ENCODE assay signal across 11 cellular contexts in the genomic region with DNA sequence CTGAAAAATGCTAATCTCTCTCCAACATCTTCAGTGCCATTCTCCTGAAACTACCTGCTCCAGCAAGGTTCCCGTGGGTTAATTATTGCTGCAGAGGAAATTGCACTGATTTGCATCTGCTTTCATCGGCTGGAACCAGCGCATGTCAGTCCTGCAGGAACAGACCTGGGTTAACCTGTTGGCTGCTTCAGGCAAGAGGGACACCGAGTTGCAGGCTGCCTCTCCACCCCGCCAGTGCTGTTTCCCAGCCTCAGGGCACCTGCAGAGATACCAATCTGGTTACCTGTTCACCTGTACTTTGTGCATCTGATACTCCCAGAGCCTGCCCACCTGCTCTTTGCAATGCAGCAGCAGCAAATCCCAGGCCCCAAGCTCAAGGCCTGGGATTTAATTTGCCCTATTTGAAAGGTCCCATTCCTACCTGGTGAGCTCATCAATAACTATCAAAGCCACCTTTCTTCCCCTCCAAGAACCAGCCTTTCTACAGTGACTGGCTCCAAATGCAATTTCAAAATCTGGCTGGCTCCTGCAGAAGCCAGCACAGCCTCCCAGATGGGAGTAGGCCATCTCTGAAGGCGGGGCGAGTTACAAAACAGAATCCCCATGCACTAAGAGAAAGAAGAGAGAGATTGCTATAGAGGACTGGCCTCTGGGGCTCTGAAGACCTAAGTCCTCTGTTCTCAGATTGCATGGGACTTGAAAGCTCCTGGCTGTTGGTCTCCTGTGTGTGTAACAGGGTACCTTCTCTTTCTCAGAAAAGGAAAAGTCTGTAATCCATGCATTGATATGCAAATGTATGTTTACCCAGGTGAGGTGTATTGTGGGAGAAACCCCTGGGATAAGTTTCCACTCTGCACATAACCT.
DNase-seq lines count a peak whose midpoint lies in the region; ATAC-seq, FAIRE-seq and TF ChIP-seq lines count a peak whose summit lies in the region.
"Had no signal": no experiment of that assay in that cellular context is flagged by ENCODE, and none has a peak within 500 bp of the region (broad histone marks: within the 10 kb centered on the region; RNA-seq: fewer than 3 reads in every experiment).

No MANE protein-coding gene starts in this region.

- no peaks in the 10 kb centered on the region for H3K9me1 ChIP-seq in K562 (ENCODE audit: control insufficient read depth, insufficient read depth, low read length)

- TF ChIP-seq RAD21 in K562 (CRISPR knock-in tag; conservative IDR thresholded peaks at IDR 0.05 in 1 of 2, IDR thresholded peaks at IDR 0.05 in 1 of 2) = no peak

- H3K27ac Mint-ChIP-seq in T-helper 2 cell treated with Interferon-gamma antibody and Interleukin-4, amounts not matched to agents 5 μg/mL and 100 μg/mL, for 36 hours = peak overlapping the region; percentile 26

- no peak overlapping the region for H3K27ac ChIP-seq in K562 (ENCODE audit: extremely low read depth, low read depth, low read length)

- no peak overlapping the region for H3K4me2 ChIP-seq in K562 (ENCODE audit: insufficient read depth, low read length)

- 31% methylated on average over 7 of the region's 7 CpGs for WGBS in K562 (ENCODE audit: insufficient coverage, low coverage, missing lambda C conversion rate)

- no peak for TF ChIP-seq POLR2A in K562 (conservative IDR thresholded peaks at IDR 0.05)

- BruUV-seq in K562 (replicated peaks; lab: Mats Ljungman, UMichigan) = no TSS peak

- H3K4me3 Mint-ChIP-seq in T-helper 2 cell treated with Interferon-gamma antibody and Interleukin-4, amounts not matched to agents 5 μg/mL and 100 μg/mL, for 36 hours = no peak overlapping the region

- no peak for DNase-seq in T-helper 2 cell treated with Interferon-gamma antibody and Interleukin-4, amounts not matched to agents 5 μg/mL and 100 μg/mL, for 36 hours (ENCODE audit: low spot score)
- DNase-seq in T-helper 2 cell (no peak), K562 (ENCODE audit: extremely low read depth in 1 of 4, low spot score in 3 of 4) (no peak), left kidney (ENCODE audit: low read depth, low spot score) (peak; percentile 90), DMS114 treated with DMSO at 0.1 percent for 48 hours (lab: John Stamatoyannopoulos, UW; ENCODE audit: unreplicated experiment) (no peak)
- DNase-seq: activated CD4-positive, alpha-beta T cell treated with anti-CD3 and anti-CD28 coated beads for 48 hours; stimulated activated CD4-positive, alpha-beta T cell treated with anti-CD3 and anti-CD28 coated beads, Interleukin-1b, Interleukin-23, amount 100 ng/mL, for 48 hours had no signal

- no peaks in the 10 kb centered on the region for H3K27me3 Mint-ChIP-seq in T-helper 2 cell treated with Interferon-gamma antibody and Interleukin-4, amounts not matched to agents 5 μg/mL and 100 μg/mL, for 36 hours (ENCODE audit: low read depth)

- ATAC-seq in K562 (no peak), GM18909 (IDR thresholded peaks at IDR 0.05; ENCODE audit: poor library complexity, unreplicated experiment) (no peak), GM21360 (IDR thresholded peaks at IDR 0.05; ENCODE audit: unreplicated experiment) (no peak), GM21737 (IDR thresholded peaks at IDR 0.05; ENCODE audit: unreplicated experiment) (no peak)

- POLR2A ChIA-PET in K562 (lab: Yijun Ruan, JAX) = interaction anchor here (0.5 kb wide), 1 partner anchor 52 kb away, joined by 3 read pairs; no protein-coding TSS in a partner anchor

- no peak for TF ChIP-seq CTCF in K562 (IDR thresholded peaks at IDR 0.05 in 2 of 3, conservative IDR thresholded peaks at IDR 0.05 in 1 of 3; ENCODE audit: insufficient read depth in 2 of 3, low read depth in 1 of 3, low read length in 3 of 3)

- TF ChIP-seq EP300 in K562 (IDR thresholded peaks at IDR 0.05; ENCODE audit: low read length) = no peak

- no peak overlapping the region for H3K9ac ChIP-seq in K562 (ENCODE audit: insufficient read depth in 1 of 2, low read depth in 2 of 2, low read length in 2 of 2)

- in situ Hi-C loops in K562 (cut with MboI) = no loop called here

- no peaks in the 10 kb centered on the region for H3K36me3 ChIP-seq in K562 (ENCODE audit: control insufficient read depth, insufficient read depth, low read length)
- H3K36me3 ChIP-seq: vagina had no signal

- H3K4me1 ChIP-seq in K562 (replicated peaks in 1 of 2; ENCODE audit: control insufficient read depth in 2 of 2, insufficient read depth in 2 of 2, low read length in 2 of 2) = no peaks in the 10 kb centered on the region

- H3K36me3 Mint-ChIP-seq in T-helper 2 cell treated with Interferon-gamma antibody and Interleukin-4, amounts not matched to agents 5 μg/mL and 100 μg/mL, for 36 hours (ENCODE audit: low read depth) = no peaks in the 10 kb centered on the region

- H3K9me3 ChIP-seq in K562 (replicated peaks; ENCODE audit: control insufficient read depth, insufficient read depth, low read depth, low read length) = 0 out of 2 replicates have a peak, but pooled peaks cover 2% of the 10 kb centered on the region
- H3K9me3 ChIP-seq: vagina had no signal

- no peak overlapping the region for H2AFZ ChIP-seq in K562 (ENCODE audit: low read depth, low read length)

- no peak for FAIRE-seq in K562 (lab: Jason Lieb, UNC)

- CTCF ChIA-PET in K562 (lab: Yijun Ruan, JAX; ENCODE audit: low intra/inter-chr PET ratio) = no interaction called here

- H3K4me3 ChIP-seq in K562 = no peak overlapping the region
- H3K4me3 ChIP-seq: vagina had no signal

- H3K9me3 Mint-ChIP-seq in T-helper 2 cell treated with Interferon-gamma antibody and Interleukin-4, amounts not matched to agents 5 μg/mL and 100 μg/mL, for 36 hours = no peaks in the 10 kb centered on the region

- no peaks in the 10 kb centered on the region for H4K20me1 ChIP-seq in K562 (replicated peaks; ENCODE audit: control insufficient read depth, insufficient read depth, low read length)

- peaks cover 2 to 12% of the 10 kb centered on the region in 2 experiments; a peak in 3 of 5 replicates for H3K27me3 ChIP-seq in K562 (ENCODE audit: control insufficient read depth in 2 of 2, insufficient read depth in 2 of 2, low read length in 2 of 2)
- H3K27me3 ChIP-seq: vagina had no signal

- H3K4me1 Mint-ChIP-seq in T-helper 2 cell treated with Interferon-gamma antibody and Interleukin-4, amounts not matched to agents 5 μg/mL and 100 μg/mL, for 36 hours (ENCODE audit: low read depth) = peaks cover 33% of the 10 kb centered on the region

- no peaks in the 10 kb centered on the region for H3K79me2 ChIP-seq in K562 (ENCODE audit: control insufficient read depth, insufficient read depth, low read length)

- intact Hi-C loops in K562 (cut with micrococcal nuclease) = no loop called here

TF ChIP-seq in K562, 482 proteins besides CTCF, POLR2A, EP300 and RAD21:
- TF ChIP-seq, protein P1, sequence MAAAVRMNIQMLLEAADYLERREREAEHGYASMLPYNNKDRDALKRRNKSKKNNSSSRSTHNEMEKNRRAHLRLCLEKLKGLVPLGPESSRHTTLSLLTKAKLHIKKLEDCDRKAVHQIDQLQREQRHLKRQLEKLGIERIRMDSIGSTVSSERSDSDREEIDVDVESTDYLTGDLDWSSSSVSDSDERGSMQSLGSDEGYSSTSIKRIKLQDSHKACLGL (CRISPR knock-in tag; IDR thresholded peaks at IDR 0.05; ENCODE audit: borderline replicate concordance, poor library complexity, severe bottlenecking) = no peak
- TF ChIP-seq, protein P2, sequence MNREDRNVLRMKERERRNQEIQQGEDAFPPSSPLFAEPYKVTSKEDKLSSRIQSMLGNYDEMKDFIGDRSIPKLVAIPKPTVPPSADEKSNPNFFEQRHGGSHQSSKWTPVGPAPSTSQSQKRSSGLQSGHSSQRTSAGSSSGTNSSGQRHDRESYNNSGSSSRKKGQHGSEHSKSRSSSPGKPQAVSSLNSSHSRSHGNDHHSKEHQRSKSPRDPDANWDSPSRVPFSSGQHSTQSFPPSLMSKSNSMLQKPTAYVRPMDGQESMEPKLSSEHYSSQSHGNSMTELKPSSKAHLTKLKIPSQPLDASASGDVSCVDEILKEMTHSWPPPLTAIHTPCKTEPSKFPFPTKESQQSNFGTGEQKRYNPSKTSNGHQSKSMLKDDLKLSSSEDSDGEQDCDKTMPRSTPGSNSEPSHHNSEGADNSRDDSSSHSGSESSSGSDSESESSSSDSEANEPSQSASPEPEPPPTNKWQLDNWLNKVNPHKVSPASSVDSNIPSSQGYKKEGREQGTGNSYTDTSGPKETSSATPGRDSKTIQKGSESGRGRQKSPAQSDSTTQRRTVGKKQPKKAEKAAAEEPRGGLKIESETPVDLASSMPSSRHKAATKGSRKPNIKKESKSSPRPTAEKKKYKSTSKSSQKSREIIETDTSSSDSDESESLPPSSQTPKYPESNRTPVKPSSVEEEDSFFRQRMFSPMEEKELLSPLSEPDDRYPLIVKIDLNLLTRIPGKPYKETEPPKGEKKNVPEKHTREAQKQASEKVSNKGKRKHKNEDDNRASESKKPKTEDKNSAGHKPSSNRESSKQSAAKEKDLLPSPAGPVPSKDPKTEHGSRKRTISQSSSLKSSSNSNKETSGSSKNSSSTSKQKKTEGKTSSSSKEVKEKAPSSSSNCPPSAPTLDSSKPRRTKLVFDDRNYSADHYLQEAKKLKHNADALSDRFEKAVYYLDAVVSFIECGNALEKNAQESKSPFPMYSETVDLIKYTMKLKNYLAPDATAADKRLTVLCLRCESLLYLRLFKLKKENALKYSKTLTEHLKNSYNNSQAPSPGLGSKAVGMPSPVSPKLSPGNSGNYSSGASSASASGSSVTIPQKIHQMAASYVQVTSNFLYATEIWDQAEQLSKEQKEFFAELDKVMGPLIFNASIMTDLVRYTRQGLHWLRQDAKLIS (CRISPR knock-in tag; IDR thresholded peaks at IDR 0.05) = 0 out of 2 replicates have a peak, but pooled peaks have one; percentile 29
- TF ChIP-seq GTF2E2 (tag; IDR thresholded peaks at IDR 0.05) (no peak), XRCC4 (IDR thresholded peaks at IDR 0.05; ENCODE audit: extremely low read depth, insufficient read depth, insufficient read length) (no peak), RBM34 (IDR thresholded peaks at IDR 0.05; ENCODE audit: borderline replicate concordance, insufficient read depth, low read length) (no peak), CBX5 (IDR thresholded peaks at IDR 0.05; ENCODE audit: borderline replicate concordance, low read depth) (no peak), ZSCAN29 (IDR thresholded peaks at IDR 0.05) (no peak), MBD2 (IDR thresholded peaks at IDR 0.05; ENCODE audit: borderline replicate concordance, low read depth) (no peak)
